ENCODE assay signal across 8 cellular contexts in genomic region chr5:175718401-175719108, GRCh38.
A peak's percentile ranks its signal among the peaks of the same experiment; 100 is the strongest.
DNase-seq lines count a peak whose midpoint lies in the region; ATAC-seq and TF ChIP-seq lines count a peak whose summit lies in the region.

No MANE protein-coding gene starts in this region.

- TF ChIP-seq POLR2A in esophagus muscularis mucosa (IDR thresholded peaks at IDR 0.05; ENCODE audit: low read depth), result no peak

- H3K36me3 ChIP-seq in esophagus muscularis mucosa (no peaks in the 10 kb centered on the region), psoas muscle (ENCODE audit: insufficient read depth in 1 of 2, low read depth in 1 of 2) (no peaks in the 10 kb centered on the region)

- H3K4me1 ChIP-seq in esophagus muscularis mucosa (no peaks in the 10 kb centered on the region), psoas muscle (no peaks in the 10 kb centered on the region)

- 40% methylated on average over 8 of the region's 8 CpGs for WGBS in esophagus muscularis mucosa
- WGBS in psoas muscle, 3 donors, result 40 to 44% (median 42%) methylated on average over 8 of the region's 8 CpGs

- H3K27ac ChIP-seq in esophagus muscularis mucosa (replicated peaks in 1 of 4) (no peak overlapping the region), psoas muscle (no peak overlapping the region)

- DNase-seq in GM10248 (ENCODE audit: extremely low spot score), result no peak
- peak; percentile 24 for DNase-seq in NCI-H226
- DNase-seq in activated CD8-positive, alpha-beta memory T cell treated with anti-CD3 and anti-CD28 coated beads for 24 hours, result peak; percentile 83
- no peak for DNase-seq in esophagus muscularis mucosa (ENCODE audit: extremely low spot score)
- DNase-seq in psoas muscle, result peak in 1 of 2 donors; percentile 49
- no peak for DNase-seq in AG08395 (ENCODE audit: low spot score)

- H3K9me3 ChIP-seq in esophagus muscularis mucosa, result peaks cover 0 to 24% (median 14%) of the 10 kb centered on the region in 4 donors
- no peaks in the 10 kb centered on the region for H3K9me3 ChIP-seq in psoas muscle

- H3K4me3 ChIP-seq in esophagus muscularis mucosa (no peak overlapping the region), psoas muscle (no peak overlapping the region)

- POLR2A ChIA-PET in GM10248 (lab: Yijun Ruan, JAX), result no interaction called here

- CTCF ChIA-PET in GM10248 (lab: Yijun Ruan, JAX), result interaction anchor here (0.7 to 4.0 kb wide), 12 partner anchors 9 to 603 kb away, joined by 3 to 41 read pairs (median 3); no protein-coding TSS in a partner anchor

- TF ChIP-seq EP300 in esophagus muscularis mucosa (IDR thresholded peaks at IDR 0.05), result no peak

- TF ChIP-seq CTCF in GM10248 (IDR thresholded peaks at IDR 0.05; ENCODE audit: control extremely low read depth, extremely low read depth, low read depth, missing control alignments) (peak; percentile 34), esophagus muscularis mucosa (IDR thresholded peaks at IDR 0.05) (peak in 2 of 3 experiments; percentile 28 to 47), psoas muscle (IDR thresholded peaks at IDR 0.05) (peak; percentile 73)

- intact Hi-C loops in esophagus muscularis mucosa (cut with DNase I) (no loop called here), psoas muscle (cut with DNase I) (loop anchor here (2.0 to 5.0 kb wide), 2 partner anchors 184 to 186 kb away; no protein-coding TSS in a partner anchor)

- peaks cover 0 to 31% (median 0%) of the 10 kb centered on the region in 4 donors for H3K27me3 ChIP-seq in esophagus muscularis mucosa
- H3K27me3 ChIP-seq in psoas muscle (ENCODE audit: insufficient read depth in 3 of 3, low read length in 2 of 3), result peaks cover 0 to 2% (median 0%) of the 10 kb centered on the region in 3 donors

- ATAC-seq in psoas muscle, result peak in 3 of 4 donors; percentile 41 to 62 (median 58)
- no peak for ATAC-seq in HG02852 (IDR thresholded peaks at IDR 0.05; ENCODE audit: unreplicated experiment)
- no peak for ATAC-seq in GM19397 (IDR thresholded peaks at IDR 0.05; ENCODE audit: unreplicated experiment)

Comparison
In these comparisons a context has a peak if more than half of its experiments do, and no peak if none do; other contexts are left out.
1. DNase-seq: peak in NCI-H226 (single experiment) and activated CD8-positive, alpha-beta memory T cell treated with anti-CD3 and anti-CD28 coated beads for 24 hours (single experiment); none in GM10248 (single experiment), esophagus muscularis mucosa (single experiment) and AG08395 (single experiment).
2. ATAC-seq: peak in psoas muscle (3 of 4); none in HG02852 (single experiment) and GM19397 (single experiment).
3. Peak in every context shown above with its lines, with median percentiles within 50 percentile points of each other: CTCF ChIP-seq.